In the genomic region with DNA sequence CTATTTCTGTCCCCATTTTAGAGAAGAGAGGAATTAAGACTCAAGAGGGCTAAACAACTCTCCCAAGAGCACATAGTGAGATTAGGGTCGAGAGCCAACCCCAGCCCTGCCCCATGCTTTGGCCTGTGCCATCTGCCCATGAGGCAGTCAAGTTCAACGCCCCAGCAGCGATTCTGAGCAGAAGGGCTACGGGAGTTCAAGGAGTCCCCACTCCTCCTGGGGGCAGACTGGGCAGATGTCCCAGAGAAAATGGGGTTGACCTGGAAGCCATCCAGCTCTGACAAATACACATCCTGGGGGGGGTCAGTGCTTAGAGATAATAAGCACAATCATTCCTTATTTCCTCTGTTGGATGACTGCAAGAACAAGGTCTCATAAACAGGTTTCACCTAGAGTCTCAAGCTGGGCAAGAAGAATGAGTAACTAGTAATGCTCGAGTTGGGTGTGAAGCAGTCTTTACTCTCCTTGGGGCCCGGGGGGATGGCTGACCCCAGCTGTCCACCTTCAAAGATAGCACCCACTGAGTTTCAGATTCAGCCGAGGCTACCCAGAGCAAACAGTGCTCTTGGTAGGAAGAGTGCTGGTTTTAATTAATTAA, we compare ENCODE assay signal across 16 cellular contexts.
DNase-seq lines count a peak whose midpoint lies in the region; ATAC-seq lines count a peak whose summit lies in the region.
"Had no signal": no experiment of that assay in that cellular context is flagged by ENCODE, and none has a peak within 500 bp of the region (broad histone marks: within the 10 kb centered on the region; RNA-seq: fewer than 3 reads in every experiment).

No MANE protein-coding gene starts in this region.

- H3K4me1 Mint-ChIP-seq in activated CD4-positive, alpha-beta T cell treated with anti-CD3 and anti-CD28 coated beads, Interleukin-2, amount 10 ng/mL, durations not matched to agents 7 days and 5 days, result no peaks in the 10 kb centered on the region

- intact Hi-C loops in sciatic nerve (cut with DNase I), result no loop called here

- peak; percentile 22 for ATAC-seq in sciatic nerve
- ATAC-seq in HG02678 (IDR thresholded peaks at IDR 0.05; ENCODE audit: unreplicated experiment), result no peak
- ATAC-seq: upper lobe of right lung had no signal

- CTCF ChIA-PET in activated CD4-positive, alpha-beta T cell treated with anti-CD3 and anti-CD28 coated beads, Interleukin-2, amount 10 ng/mL, durations not matched to agents 7 days and 5 days (lab: Charles Lee), result no interaction called here

- no peaks in the 10 kb centered on the region for H3K36me3 Mint-ChIP-seq in activated CD4-positive, alpha-beta T cell treated with anti-CD3 and anti-CD28 coated beads, Interleukin-2, amount 10 ng/mL, durations not matched to agents 7 days and 5 days (ENCODE audit: low read depth)

- no peak overlapping the region for H3K4me3 Mint-ChIP-seq in activated CD4-positive, alpha-beta T cell treated with anti-CD3 and anti-CD28 coated beads, Interleukin-2, amount 10 ng/mL, durations not matched to agents 7 days and 5 days

- POLR2A ChIA-PET in activated CD4-positive, alpha-beta T cell treated with anti-CD3 and anti-CD28 coated beads, Interleukin-2, amount 10 ng/mL, durations not matched to agents 7 days and 5 days (lab: Charles Lee), result no interaction called here

- H3K27ac Mint-ChIP-seq in activated CD4-positive, alpha-beta T cell treated with anti-CD3 and anti-CD28 coated beads, Interleukin-2, amount 10 ng/mL, durations not matched to agents 7 days and 5 days, result no peak overlapping the region

- DNase-seq in NCI-H2171 treated with DMSO at 0.1 percent for 48 hours (lab: John Stamatoyannopoulos, UW), result peak; percentile 47
- no peak for DNase-seq in NCI-H2171 (lab: John Stamatoyannopoulos, UW)
- DNase-seq in NCI-H1436 (lab: John Stamatoyannopoulos, UW), result peak; percentile 62
- DNase-seq in NCI-H748 treated with DMSO at 0.1 percent for 48 hours (lab: John Stamatoyannopoulos, UW), result peak; percentile 85
- no peak for DNase-seq in sciatic nerve (ENCODE audit: low spot score)
- no peak for DNase-seq in activated CD8-positive, alpha-beta memory T cell treated with anti-CD3 and anti-CD28 coated beads, Interleukin-2, amount 50 U/mL, for 48 hours
- DNase-seq in activated CD4-positive, alpha-beta T cell treated with anti-CD3 and anti-CD28 coated beads, Interleukin-2, amount 10 ng/mL, durations not matched to agents 7 days and 5 days, result no peak
- DNase-seq: activated effector memory CD4-positive, alpha-beta T cell treated with Interleukin-2 at 50 U/mL for 16 hours; dermis blood vessel endothelial cell; islet precursor cell; NK-92 treated with Interleukin-12 subunit alpha and Interleukin-12 subunit beta, amount 100 ng/mL, for 24 hours; occipital lobe; stimulated activated CD4-positive, alpha-beta T cell treated with anti-CD3 and anti-CD28 coated beads, Interleukin-12 subunit alpha, Interleukin-12 subunit beta, amount 100 ng/mL, for 4 hours; stimulated activated CD8-positive, alpha-beta memory T cell treated with anti-CD3 and anti-CD28 coated beads, Interleukin-4, amount 100 ng/mL, for 48 hours; upper lobe of right lung had no signal

- no peaks in the 10 kb centered on the region for H3K27me3 Mint-ChIP-seq in activated CD4-positive, alpha-beta T cell treated with anti-CD3 and anti-CD28 coated beads, Interleukin-2, amount 10 ng/mL, durations not matched to agents 7 days and 5 days

- H3K9me3 Mint-ChIP-seq in activated CD4-positive, alpha-beta T cell treated with anti-CD3 and anti-CD28 coated beads, Interleukin-2, amount 10 ng/mL, durations not matched to agents 7 days and 5 days, result peaks cover 16% of the 10 kb centered on the region

Comparison
In these comparisons a context has a peak if more than half of its experiments do, and no peak if none do; other contexts are left out.
1. DNase-seq: peak in NCI-H2171 treated with DMSO at 0.1 percent for 48 hours (single experiment), NCI-H1436 (single experiment) and NCI-H748 treated with DMSO at 0.1 percent for 48 hours (single experiment); none in NCI-H2171 (single experiment), sciatic nerve (single experiment), activated CD8-positive, alpha-beta memory T cell treated with anti-CD3 and anti-CD28 coated beads, Interleukin-2, amount 50 U/mL, for 48 hours (single experiment) and activated CD4-positive, alpha-beta T cell treated with anti-CD3 and anti-CD28 coated beads, Interleukin-2, amount 10 ng/mL, durations not matched to agents 7 days and 5 days (single experiment).